Comparison of ENCODE assay signal across 20 cellular contexts in genomic region chr11:15497366-15497765, GRCh38.
"Had no signal": no experiment of that assay in that cellular context is flagged by ENCODE, and none has a peak within 500 bp of the region (broad histone marks: within the 10 kb centered on the region; RNA-seq: fewer than 3 reads in every experiment).

No MANE protein-coding gene starts in this region.

- H3K4me3 Mint-ChIP-seq: activated CD4-positive, alpha-beta memory T cell treated with anti-CD3 and anti-CD28 coated beads for 36 hours; activated naive CD4-positive, alpha-beta T cell treated with anti-CD3 and anti-CD28 coated beads, Interleukin-2, amount 10 ng/mL, durations not matched to agents 7 days and 5 days; activated T-cell treated with anti-CD3 and anti-CD28 coated beads, Interleukin-2, amount 50 U/mL, for 72 hours; dendritic cell treated with granulocyte-macrophage colony-stimulating factor and Interleukin-4, amounts not matched to agents 40 ng/mL and 50 ng/mL, for 4 days; natural killer cell treated with Interleukin-12 subunit alpha and Interleukin-12 subunit beta and Interleukin-15 and Interleukin-18, amount 100 ng/mL, for 72 hours; stimulated activated naive CD8-positive, alpha-beta T cell treated with anti-CD3 and anti-CD28 coated beads, Interleukin-15, Interleukin-2, amounts not matched to agents 100 ng/mL and 50 ng/mL, for 24 hours had no signal

- H3K9me3 ChIP-seq: left lung, prostate gland, tibial artery had no signal

- H3K27ac ChIP-seq: cardiac muscle cell, left lung, prostate gland, tibial artery had no signal

- H3K36me3 ChIP-seq: cardiac muscle cell, left lung, prostate gland, tibial artery had no signal

- H3K9me3 Mint-ChIP-seq: activated CD4-positive, alpha-beta memory T cell treated with anti-CD3 and anti-CD28 coated beads for 36 hours; activated naive CD4-positive, alpha-beta T cell treated with anti-CD3 and anti-CD28 coated beads, Interleukin-2, amount 10 ng/mL, durations not matched to agents 7 days and 5 days; dendritic cell treated with granulocyte-macrophage colony-stimulating factor and Interleukin-4, amounts not matched to agents 40 ng/mL and 50 ng/mL, for 4 days; stimulated activated naive CD8-positive, alpha-beta T cell treated with anti-CD3 and anti-CD28 coated beads, Interleukin-15, Interleukin-2, amounts not matched to agents 100 ng/mL and 50 ng/mL, for 24 hours had no signal

- H3K4me3 ChIP-seq: cardiac muscle cell, left lung, prostate gland, tibial artery had no signal

- H3K27me3 Mint-ChIP-seq: activated naive CD4-positive, alpha-beta T cell treated with anti-CD3 and anti-CD28 coated beads, Interleukin-2, amount 10 ng/mL, durations not matched to agents 7 days and 5 days; dendritic cell treated with granulocyte-macrophage colony-stimulating factor and Interleukin-4, amounts not matched to agents 40 ng/mL and 50 ng/mL, for 4 days; natural killer cell treated with Interleukin-12 subunit alpha and Interleukin-12 subunit beta and Interleukin-15 and Interleukin-18, amount 100 ng/mL, for 72 hours; stimulated activated naive CD8-positive, alpha-beta T cell treated with anti-CD3 and anti-CD28 coated beads, Interleukin-15, Interleukin-2, amounts not matched to agents 100 ng/mL and 50 ng/mL, for 24 hours had no signal

- H3K36me3 Mint-ChIP-seq: activated CD4-positive, alpha-beta memory T cell treated with anti-CD3 and anti-CD28 coated beads for 36 hours; activated naive CD4-positive, alpha-beta T cell treated with anti-CD3 and anti-CD28 coated beads, Interleukin-2, amount 10 ng/mL, durations not matched to agents 7 days and 5 days; natural killer cell treated with Interleukin-12 subunit alpha and Interleukin-12 subunit beta and Interleukin-15 and Interleukin-18, amount 100 ng/mL, for 72 hours had no signal

- H3K27ac Mint-ChIP-seq: activated CD4-positive, alpha-beta memory T cell treated with anti-CD3 and anti-CD28 coated beads for 36 hours; activated naive CD4-positive, alpha-beta T cell treated with anti-CD3 and anti-CD28 coated beads, Interleukin-2, amount 10 ng/mL, durations not matched to agents 7 days and 5 days; activated T-cell treated with anti-CD3 and anti-CD28 coated beads, Interleukin-2, amount 50 U/mL, for 72 hours; dendritic cell treated with granulocyte-macrophage colony-stimulating factor and Interleukin-4, amounts not matched to agents 40 ng/mL and 50 ng/mL, for 4 days; natural killer cell treated with Interleukin-12 subunit alpha and Interleukin-12 subunit beta and Interleukin-15 and Interleukin-18, amount 100 ng/mL, for 72 hours; stimulated activated naive CD8-positive, alpha-beta T cell treated with anti-CD3 and anti-CD28 coated beads, Interleukin-15, Interleukin-2, amounts not matched to agents 100 ng/mL and 50 ng/mL, for 24 hours had no signal

- H3K27me3 ChIP-seq: cardiac muscle cell, left lung, tibial artery had no signal

- H3K4me1 Mint-ChIP-seq: activated naive CD4-positive, alpha-beta T cell treated with anti-CD3 and anti-CD28 coated beads, Interleukin-2, amount 10 ng/mL, durations not matched to agents 7 days and 5 days had no signal

- H3K4me1 ChIP-seq: left lung, prostate gland, tibial artery had no signal

- ATAC-seq: activated T-cell treated with anti-CD3 and anti-CD28 coated beads, Interleukin-2, amount 50 U/mL, for 72 hours; left lung; natural killer cell treated with Interleukin-12 subunit alpha and Interleukin-12 subunit beta and Interleukin-15 and Interleukin-18, amount 100 ng/mL, for 72 hours had no signal

- DNase-seq: activated CD4-positive, alpha-beta memory T cell treated with anti-CD3 and anti-CD28 coated beads for 36 hours; activated CD4-positive, alpha-beta T cell treated with anti-CD3 and anti-CD28 coated beads for 48 hours; activated CD4-positive, CD25-positive, alpha-beta regulatory T cell; activated effector memory CD4-positive, alpha-beta T cell treated with anti-CD3 and anti-CD28 coated beads, Interleukin-2, amount 50 U/mL, for 16 hours; activated naive CD4-positive, alpha-beta T cell treated with anti-CD3 and anti-CD28 coated beads, Interleukin-2, amount 10 ng/mL, durations not matched to agents 7 days and 5 days; activated T-cell treated with anti-CD3 and anti-CD28 coated beads, Interleukin-2, amount 50 U/mL, for 72 hours; effector CD8-positive, alpha-beta T cell; erythroblast; foreskin melanocyte; hypothalamus; midbrain; stimulated activated CD4-positive, alpha-beta T cell treated with anti-CD3 and anti-CD28 coated beads, Interleukin-1b, Interleukin-23, amount 100 ng/mL, for 48 hours; T1000; tibial artery had no signal
